8 cellular contexts compared by ENCODE assay signal in genomic region chrX:148500428-148501120, GRCh38. TPM values are rescaled to one million over a fixed set of nuclear protein-coding genes. Genes with fewer than 3 reads are reported as not detected.
DNase-seq lines count a peak whose midpoint lies in the region; ATAC-seq, FAIRE-seq and TF ChIP-seq lines count a peak whose summit lies in the region.

Gene AFF2 (plus strand): TSS chrX:148500617. CDS start chrX:148501098, 481 bp downstream.

- POLR2A ChIA-PET in RWPE1 (lab: Yijun Ruan, JAX; ENCODE audit: low non-redundant PET): no interaction called here

- peaks cover 0 to 9% (median 0%) of the 10 kb centered on the region in 11 experiments; a peak in 1 of 22 replicates for H3K36me3 ChIP-seq in BLaER1 treated with 17β-estradiol and CSF1 and Interleukin-3, amounts not matched to agents 10 nM and 100 nM
- H3K36me3 ChIP-seq in parathyroid adenoma (ENCODE audit: control insufficient read depth, insufficient read depth, low read length): no peaks in the 10 kb centered on the region

- peak within 1 kb of the TSS; percentile 64 to 88 (median 77) for H3K4me3 ChIP-seq in BLaER1 treated with 17β-estradiol and CSF1 and Interleukin-3, amounts not matched to agents 10 nM and 100 nM
- peak within 1 kb of the TSS; percentile 42 for H3K4me3 ChIP-seq in parathyroid adenoma (ENCODE audit: low read depth, low read length)

- CTCF ChIA-PET in RWPE1 (lab: Yijun Ruan, JAX): interaction anchor here (0.6 kb wide), 1 partner anchor 12 kb away, joined by 3 read pairs; no protein-coding TSS in a partner anchor

- no peak for FAIRE-seq in frontal cortex (lab: Jason Lieb, UNC)

- peaks cover 7 to 67% (median 52%) of the 10 kb centered on the region in 10 experiments; a peak in 18 of 20 replicates for H3K4me1 ChIP-seq in BLaER1 treated with 17β-estradiol and CSF1 and Interleukin-3, amounts not matched to agents 10 nM and 100 nM
- no peaks in the 10 kb centered on the region for H3K4me1 ChIP-seq in parathyroid adenoma

- H3K9ac ChIP-seq in BLaER1 treated with 17β-estradiol and CSF1 and Interleukin-3, amounts not matched to agents 10 nM and 100 nM: peak within 1 kb of the TSS; percentile 59 to 99 (median 90)
- H3K9ac ChIP-seq in parathyroid adenoma: no peak within 1 kb of the TSS

- H3K9me3 ChIP-seq in BLaER1 treated with 17β-estradiol and CSF1 and Interleukin-3, amounts not matched to agents 10 nM and 100 nM (replicated peaks in 1 of 11): peaks cover 12 to 40% (median 33%) of the 10 kb centered on the region in 11 experiments
- no peaks in the 10 kb centered on the region for H3K9me3 ChIP-seq in parathyroid adenoma (ENCODE audit: control insufficient read depth, low read length)

- DNase-seq in NCI-H748 treated with DMSO at 0.1 percent for 48 hours (lab: John Stamatoyannopoulos, UW) (peak; percentile 1), frontal cortex (ENCODE audit: low spot score in 2 of 2) (peak; percentile 15 to 35), NCI-H1048 (lab: John Stamatoyannopoulos, UW) (no peak), RWPE1 (ENCODE audit: low spot score) (no peak)
- peak; percentile 45 to 60 for DNase-seq in activated T-cell treated with anti-CD3 and anti-CD28 coated beads, Interleukin-2, amount 50 U/mL, for 48 hours

- TF ChIP-seq CTCF in parathyroid adenoma (IDR thresholded peaks at IDR 0.05): no peak
- no peak for TF ChIP-seq CTCF in RWPE1 (conservative IDR thresholded peaks at IDR 0.05; ENCODE audit: low read depth)

- H4K20me1 ChIP-seq in BLaER1 treated with 17β-estradiol and CSF1 and Interleukin-3, amounts not matched to agents 10 nM and 100 nM: peaks cover 0 to 9% (median 0%) of the 10 kb centered on the region in 11 experiments; a peak in 3 of 22 replicates

- no peaks in the 10 kb centered on the region for H3K79me2 ChIP-seq in parathyroid adenoma

- peak; percentile 54 for ATAC-seq in GM21723 (IDR thresholded peaks at IDR 0.05; ENCODE audit: unreplicated experiment)

- peak within 1 kb of the TSS in 10 of 11 experiments; percentile 16 to 99 (median 90); a peak in 19 of 22 replicates for H3K27ac ChIP-seq in BLaER1 treated with 17β-estradiol and CSF1 and Interleukin-3, amounts not matched to agents 10 nM and 100 nM
- H3K27ac ChIP-seq in parathyroid adenoma (no peak within 1 kb of the TSS), RWPE1 (no peak within 1 kb of the TSS)

- H2AFZ ChIP-seq in parathyroid adenoma: peak within 1 kb of the TSS; percentile 68

- H3K27me3 ChIP-seq in BLaER1 treated with 17β-estradiol and CSF1 and Interleukin-3, amounts not matched to agents 10 nM and 100 nM: peaks cover 0 to 13% (median 0%) of the 10 kb centered on the region in 11 experiments; a peak in 3 of 22 replicates
- H3K27me3 ChIP-seq in parathyroid adenoma (ENCODE audit: control insufficient read depth, insufficient read depth, low read length): no peaks in the 10 kb centered on the region

- H3K4me2 ChIP-seq in BLaER1 treated with 17β-estradiol and CSF1 and Interleukin-3, amounts not matched to agents 10 nM and 100 nM: peak within 1 kb of the TSS; percentile 71 to 94 (median 81)
- peak within 1 kb of the TSS; percentile 59 for H3K4me2 ChIP-seq in parathyroid adenoma (ENCODE audit: low read length)

RNA-seq across cellular contexts. Expression of gene AFF2, which starts in this region (rescaled TPM):
- 313 TPM for total RNA-seq in frontal cortex

Comparison
In these comparisons a context has a peak if more than half of its experiments do, and no peak if none do; other contexts are left out.
1. H3K27ac ChIP-seq: peak in BLaER1 treated with 17β-estradiol and CSF1 and Interleukin-3, amounts not matched to agents 10 nM and 100 nM (10 of 11); none in parathyroid adenoma (single experiment) and RWPE1 (single experiment).
2. DNase-seq: peak in NCI-H748 treated with DMSO at 0.1 percent for 48 hours (single experiment), activated T-cell treated with anti-CD3 and anti-CD28 coated beads, Interleukin-2, amount 50 U/mL, for 48 hours (2 of 2) and frontal cortex (2 of 2); none in NCI-H1048 (single experiment) and RWPE1 (single experiment).